In genomic region chr11:77503006-77503405, GRCh38 we compare ENCODE assay signal across 11 cellular contexts. TPM values are rescaled to one million over a fixed set of nuclear protein-coding genes. Genes with fewer than 3 reads are reported as not detected.
DNase-seq lines count a peak whose midpoint lies in the region; ATAC-seq and TF ChIP-seq lines count a peak whose summit lies in the region.
"Had no signal": no experiment of that assay in that cellular context is flagged by ENCODE, and none has a peak within 500 bp of the region (broad histone marks: within the 10 kb centered on the region; RNA-seq: fewer than 3 reads in every experiment).

No MANE protein-coding gene starts in this region.

- ATAC-seq in GM21381 (IDR thresholded peaks at IDR 0.05; ENCODE audit: unreplicated experiment) = no peak

- no peak overlapping the region for H3K4me3 Mint-ChIP-seq in nephron

- peaks cover 22% of the 10 kb centered on the region for H3K4me1 Mint-ChIP-seq in nephron

- H3K27me3 ChIP-seq in MG63 = no peaks in the 10 kb centered on the region
- H3K27me3 ChIP-seq: tibial artery had no signal

- DNase-seq in GM04504 (ENCODE audit: low read depth) (peak; percentile 10), MG63 (peak; percentile 42), cardiac fibroblast (ENCODE audit: low read depth in 2 of 2) (peak; percentile 29 to 33), cerebellum (ENCODE audit: low spot score) (no peak), NCI-H526 treated with DMSO at 0.1 percent for 48 hours (lab: John Stamatoyannopoulos, UW) (no peak)
- DNase-seq: activated gamma-delta T cell; NCI-H1092; stimulated activated CD4-positive, alpha-beta T cell treated with anti-CD3 and anti-CD28 coated beads, Interleukin-15, amount 100 ng/mL, for 24 hours; tibial artery had no signal

- no peaks in the 10 kb centered on the region for H3K9me3 Mint-ChIP-seq in nephron

- H3K36me3 ChIP-seq in MG63 = no peaks in the 10 kb centered on the region
- H3K36me3 ChIP-seq: tibial artery had no signal

- TF ChIP-seq CTCF in cardiac fibroblast (IDR thresholded peaks at IDR 0.05; ENCODE audit: low read depth, low read length) (no peak), nephron (IDR thresholded peaks at IDR 0.05; ENCODE audit: unreplicated experiment in 3 of 3) (no peak)

- no peaks in the 10 kb centered on the region for H3K9me3 ChIP-seq in MG63
- H3K9me3 ChIP-seq: tibial artery had no signal

- H3K27me3 Mint-ChIP-seq in nephron (ENCODE audit: low read depth) = no peaks in the 10 kb centered on the region

- H3K27ac Mint-ChIP-seq in nephron = peak overlapping the region; percentile 2 to 30 (median 17)

- H3K36me3 Mint-ChIP-seq in nephron (ENCODE audit: low read depth) = no peaks in the 10 kb centered on the region

- H3K4me3 ChIP-seq in MG63 = no peak overlapping the region
- no peak overlapping the region for H3K4me3 ChIP-seq in cardiac fibroblast (replicated peaks in 1 of 2; ENCODE audit: low read depth in 2 of 2, low read length in 2 of 2)
- H3K4me3 ChIP-seq: tibial artery had no signal

RNA-seq across cellular contexts. Expression of gene PAK1, which starts 29.1 kb away (rescaled TPM):
- 31.3 and 35.5 TPM in 2 replicates for total RNA-seq in MG63 (2014; rRNA removed; shearing (Covaris generic); ENCODE audit: low replicate concordance)
- 109 TPM for total RNA-seq in cerebellum

Comparison
In these comparisons a context has a peak if more than half of its experiments do, and no peak if none do; other contexts are left out.
1. DNase-seq: peak in GM04504 (single experiment), MG63 (single experiment) and cardiac fibroblast (2 of 2); none in cerebellum (single experiment) and NCI-H526 treated with DMSO at 0.1 percent for 48 hours (single experiment).